Comparison of ENCODE assay signal across 1 cellular context in the genomic region with DNA sequence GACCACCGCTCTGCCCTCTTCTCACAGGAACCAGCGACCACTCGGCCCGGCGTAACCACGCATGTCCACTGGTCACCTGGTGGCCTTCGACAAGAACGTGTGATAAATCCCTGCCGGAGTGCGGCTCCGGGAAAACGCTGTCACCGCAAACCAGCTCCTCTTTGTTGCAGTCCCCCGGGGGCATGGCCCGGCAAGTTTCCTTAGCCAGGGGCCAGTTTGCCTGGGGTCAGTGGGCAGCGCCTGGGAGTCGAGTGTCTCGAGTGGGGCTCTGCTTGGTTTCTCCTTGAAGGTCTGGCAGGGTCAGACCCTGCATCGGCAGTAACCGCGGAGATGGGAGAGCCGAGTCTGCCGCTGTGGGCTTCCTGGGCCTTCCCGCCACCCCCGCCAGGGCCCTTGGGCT.
TF ChIP-seq lines count a peak whose summit lies in the region.

No MANE protein-coding gene starts in this region.

TF ChIP-seq in H1, 55 proteins besides CTCF, POLR2A, EP300 and RAD21:
- TF ChIP-seq EGR1 (IDR thresholded peaks at IDR 0.05; ENCODE audit: borderline replicate concordance, low read depth, low read length) (no peak), SAP30 (IDR thresholded peaks at IDR 0.05; ENCODE audit: insufficient read depth, insufficient replicate concordance, low read length) (no peak)
